ENCODE assay signal across 8 cellular contexts in the genomic region with DNA sequence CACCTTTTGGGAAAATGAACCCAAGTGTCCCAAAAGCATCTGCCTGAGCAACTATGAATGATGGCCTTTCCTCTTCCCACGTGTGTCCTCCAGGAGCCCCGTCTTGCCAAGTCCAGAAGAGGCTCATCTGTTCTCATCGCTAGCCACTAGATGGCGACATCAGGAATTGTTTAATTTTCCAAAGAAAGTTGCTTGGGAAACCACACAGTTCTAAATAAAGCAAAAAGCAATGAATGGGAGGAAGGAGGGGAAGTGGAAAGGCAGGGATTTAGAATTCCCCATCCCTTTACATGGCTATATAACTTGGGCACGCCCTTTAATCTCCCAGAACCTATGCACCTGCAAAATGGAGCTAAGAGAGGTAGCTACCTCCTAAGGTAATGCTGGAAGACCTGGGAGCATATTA. TPM values are rescaled to one million over a fixed set of nuclear protein-coding genes. Genes with fewer than 3 reads are reported as not detected.
A peak's percentile ranks its signal among the peaks of the same experiment; 100 is the strongest.
DNase-seq lines count a peak whose midpoint lies in the region; ATAC-seq, FAIRE-seq and TF ChIP-seq lines count a peak whose summit lies in the region.

No MANE protein-coding gene starts in this region.

- no peak overlapping the region for H3K4me3 ChIP-seq in NB4 (ENCODE audit: low read depth, low read length)

- no peaks in the 10 kb centered on the region for H3K9me3 Mint-ChIP-seq in osteocyte (ENCODE audit: unreplicated experiment)
- H3K9me3 Mint-ChIP-seq in activated T-helper 1 cell treated with anti-CD3 and anti-CD28 coated beads, Interleukin-12 subunit alpha, Interleukin-12 subunit beta, Interleukin-2, Interleukin-4 antibody, amounts not matched to agents 30 ng/mL and 10 ng/mL and 1 ng/mL, durations not matched to agents 14 hours and 24 hours and 36 hours = no peaks in the 10 kb centered on the region

- no peaks in the 10 kb centered on the region for H3K36me3 Mint-ChIP-seq in osteocyte (ENCODE audit: unreplicated experiment)
- H3K36me3 Mint-ChIP-seq in activated T-helper 1 cell treated with anti-CD3 and anti-CD28 coated beads, Interleukin-12 subunit alpha, Interleukin-12 subunit beta, Interleukin-2, Interleukin-4 antibody, amounts not matched to agents 30 ng/mL and 10 ng/mL and 1 ng/mL, durations not matched to agents 14 hours and 24 hours and 36 hours (ENCODE audit: low read depth) = no peaks in the 10 kb centered on the region

- no peak for TF ChIP-seq POLR2A in NB4 (IDR thresholded peaks at IDR 0.05; ENCODE audit: extremely low read depth, insufficient read length)

- TF ChIP-seq CTCF in NB4 (IDR thresholded peaks at IDR 0.05; ENCODE audit: low read depth, low read length) (peak; percentile 67), osteocyte (IDR thresholded peaks at IDR 0.05) (peak; percentile 82)

- peaks cover 46% of the 10 kb centered on the region for H3K27me3 Mint-ChIP-seq in osteocyte (ENCODE audit: unreplicated experiment)
- H3K27me3 Mint-ChIP-seq in activated T-helper 1 cell treated with anti-CD3 and anti-CD28 coated beads, Interleukin-12 subunit alpha, Interleukin-12 subunit beta, Interleukin-2, Interleukin-4 antibody, amounts not matched to agents 30 ng/mL and 10 ng/mL and 1 ng/mL, durations not matched to agents 14 hours and 24 hours and 36 hours (ENCODE audit: insufficient read depth) = peaks cover 17% of the 10 kb centered on the region

- intact Hi-C loops in activated T-helper 1 cell treated with anti-CD3 and anti-CD28 coated beads, Interleukin-12 subunit alpha, Interleukin-12 subunit beta, Interleukin-2, Interleukin-4 antibody, amounts not matched to agents 30 ng/mL and 10 ng/mL and 1 ng/mL, durations not matched to agents 14 hours and 24 hours and 36 hours (cut with micrococcal nuclease) = loop anchor here (5.0 kb wide), 1 partner anchor 125 kb away; no protein-coding TSS in a partner anchor

- H3K27ac Mint-ChIP-seq in osteocyte (ENCODE audit: unreplicated experiment) = no peak overlapping the region
- no peak overlapping the region for H3K27ac Mint-ChIP-seq in activated T-helper 1 cell treated with anti-CD3 and anti-CD28 coated beads, Interleukin-12 subunit alpha, Interleukin-12 subunit beta, Interleukin-2, Interleukin-4 antibody, amounts not matched to agents 30 ng/mL and 10 ng/mL and 1 ng/mL, durations not matched to agents 14 hours and 24 hours and 36 hours

- DNase-seq in EL = peak; percentile 72
- peak; percentile 67 for DNase-seq in NB4 (ENCODE audit: low read depth)
- DNase-seq in fibroblast of the conjunctiva (ENCODE audit: low read depth) = peak; percentile 74
- DNase-seq in osteocyte (ENCODE audit: extremely low spot score, unreplicated experiment) = no peak
- DNase-seq in activated T-helper 1 cell treated with anti-CD3 and anti-CD28 coated beads, Interleukin-12 subunit alpha, Interleukin-12 subunit beta, Interleukin-2, Interleukin-4 antibody, amounts not matched to agents 30 ng/mL and 10 ng/mL and 1 ng/mL, durations not matched to agents 14 hours and 24 hours and 36 hours (ENCODE audit: low spot score) = no peak

- no peak for ATAC-seq in GM18517 (IDR thresholded peaks at IDR 0.05; ENCODE audit: unreplicated experiment)

- H3K4me3 Mint-ChIP-seq in osteocyte (ENCODE audit: unreplicated experiment) = no peak overlapping the region
- H3K4me3 Mint-ChIP-seq in activated T-helper 1 cell treated with anti-CD3 and anti-CD28 coated beads, Interleukin-12 subunit alpha, Interleukin-12 subunit beta, Interleukin-2, Interleukin-4 antibody, amounts not matched to agents 30 ng/mL and 10 ng/mL and 1 ng/mL, durations not matched to agents 14 hours and 24 hours and 36 hours = no peak overlapping the region

- FAIRE-seq in A204.1 (lab: Jason Lieb, UNC) (peak; percentile 89), TTC549 (lab: Jason Lieb, UNC) (peak; percentile 76)

- peaks cover 17% of the 10 kb centered on the region for H3K4me1 Mint-ChIP-seq in osteocyte (ENCODE audit: unreplicated experiment)
- H3K4me1 Mint-ChIP-seq in activated T-helper 1 cell treated with anti-CD3 and anti-CD28 coated beads, Interleukin-12 subunit alpha, Interleukin-12 subunit beta, Interleukin-2, Interleukin-4 antibody, amounts not matched to agents 30 ng/mL and 10 ng/mL and 1 ng/mL, durations not matched to agents 14 hours and 24 hours and 36 hours (ENCODE audit: low read depth) = no peaks in the 10 kb centered on the region

RNA-seq across cellular contexts. Expression of a gene that starts 9.0 kb away (rescaled TPM):
- total RNA-seq in osteocyte = 0.31 TPM in 1 of 2 replicates, not detected in the other
- not detected in 2 replicates for total RNA-seq in activated T-helper 1 cell treated with anti-CD3 and anti-CD28 coated beads, Interleukin-12 subunit alpha, Interleukin-12 subunit beta, Interleukin-2, Interleukin-4 antibody, amounts not matched to agents 30 ng/mL and 10 ng/mL and 1 ng/mL, durations not matched to agents 14 hours and 24 hours and 36 hours

Comparison
In these comparisons a context has a peak if more than half of its experiments do, and no peak if none do; other contexts are left out.
1. DNase-seq: peak in EL (single experiment), NB4 (single experiment) and fibroblast of the conjunctiva (single experiment); none in osteocyte (single experiment) and activated T-helper 1 cell treated with anti-CD3 and anti-CD28 coated beads, Interleukin-12 subunit alpha, Interleukin-12 subunit beta, Interleukin-2, Interleukin-4 antibody, amounts not matched to agents 30 ng/mL and 10 ng/mL and 1 ng/mL, durations not matched to agents 14 hours and 24 hours and 36 hours (single experiment).